ENCODE assay signal across 23 cellular contexts in the genomic region with DNA sequence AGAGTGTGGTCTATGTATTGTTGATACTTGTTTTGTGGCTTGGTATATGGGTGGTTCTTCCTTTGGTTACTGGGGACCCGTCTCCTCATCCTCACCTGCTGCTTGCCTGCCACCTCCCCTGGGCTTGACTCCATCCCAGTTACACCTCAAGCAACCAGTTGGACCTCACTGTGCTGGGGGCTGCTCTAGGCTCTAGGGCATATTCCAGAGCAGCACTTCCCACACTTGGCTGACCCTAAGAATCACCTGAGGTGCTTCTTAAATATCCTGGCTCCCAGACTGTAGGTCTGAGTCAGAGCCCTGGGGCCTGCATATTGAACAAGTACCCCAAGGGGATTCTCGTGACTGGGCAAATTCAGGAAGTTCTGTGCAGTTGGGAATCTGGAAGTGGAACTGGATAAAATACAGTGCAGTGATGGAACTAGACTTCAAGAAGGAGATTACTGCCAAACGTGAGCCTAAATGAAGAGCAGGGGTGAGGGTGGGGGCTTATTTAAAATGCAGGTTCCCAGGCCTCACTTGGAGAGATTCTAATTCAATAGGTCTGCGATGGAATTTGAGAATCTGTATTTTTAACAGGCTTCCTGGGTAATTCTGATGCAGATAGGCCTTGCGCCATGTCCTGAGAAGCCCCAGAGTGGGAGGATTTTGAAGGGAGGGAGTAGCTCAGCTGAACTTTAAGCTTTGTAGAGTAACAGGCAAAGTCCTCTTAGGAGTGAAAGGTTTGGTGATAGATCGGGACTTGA. TPM values are rescaled to one million over a fixed set of nuclear protein-coding genes. Genes with fewer than 3 reads are reported as not detected.
"Had no signal": no experiment of that assay in that cellular context is flagged by ENCODE, and none has a peak within 500 bp of the region (broad histone marks: within the 10 kb centered on the region; RNA-seq: fewer than 3 reads in every experiment).

No MANE protein-coding gene starts in this region.

- H3K9me3 Mint-ChIP-seq: activated CD4-positive, alpha-beta memory T cell treated with anti-CD3 and anti-CD28 coated beads, Interleukin-2, amount 10 ng/mL, durations not matched to agents 7 days and 5 days; activated T-cell treated with anti-CD3 and anti-CD28 coated beads, Interleukin-2, amount 50 U/mL, for 24 hours; activated T-helper 2 cell treated with anti-CD3 and anti-CD28 coated beads, Interferon-gamma antibody, Interleukin-2, Interleukin-4, amounts not matched to agents 10 μg/mL and 5 μg/mL and 100 μg/mL, durations not matched to agents 14 hours and 24 hours and 36 hours; brain; nephron had no signal

- H3K27ac ChIP-seq: dorsolateral prefrontal cortex, tibial artery had no signal

- H3K4me1 Mint-ChIP-seq: activated CD4-positive, alpha-beta memory T cell treated with anti-CD3 and anti-CD28 coated beads, Interleukin-2, amount 10 ng/mL, durations not matched to agents 7 days and 5 days; brain; nephron had no signal

- H3K36me3 ChIP-seq: tibial artery had no signal

- H3K27me3 ChIP-seq: dorsolateral prefrontal cortex had no signal

- H3K4me3 ChIP-seq: dorsolateral prefrontal cortex, tibial artery had no signal

- ATAC-seq: stimulated activated naive CD8-positive, alpha-beta T cell treated with anti-CD3 and anti-CD28 coated beads, Interleukin-15, Interleukin-2, amounts not matched to agents 100 U/mL and 50 U/mL, for 24 hours had no signal

- H3K9me3 ChIP-seq: tibial artery had no signal

- FAIRE-seq: colon, urothelium cell line had no signal

- H3K4me3 Mint-ChIP-seq: activated CD4-positive, alpha-beta memory T cell treated with anti-CD3 and anti-CD28 coated beads, Interleukin-2, amount 10 ng/mL, durations not matched to agents 7 days and 5 days; activated T-cell treated with anti-CD3 and anti-CD28 coated beads, Interleukin-2, amount 50 U/mL, for 24 hours; brain; nephron had no signal

- H3K4me1 ChIP-seq: tibial artery had no signal

- H3K27ac Mint-ChIP-seq: activated CD4-positive, alpha-beta memory T cell treated with anti-CD3 and anti-CD28 coated beads, Interleukin-2, amount 10 ng/mL, durations not matched to agents 7 days and 5 days; activated T-cell treated with anti-CD3 and anti-CD28 coated beads, Interleukin-2, amount 50 U/mL, for 24 hours; activated T-helper 2 cell treated with anti-CD3 and anti-CD28 coated beads, Interferon-gamma antibody, Interleukin-2, Interleukin-4, amounts not matched to agents 10 μg/mL and 5 μg/mL and 100 μg/mL, durations not matched to agents 14 hours and 24 hours and 36 hours; brain; nephron had no signal

- H3K36me3 Mint-ChIP-seq: brain had no signal

- DNase-seq: activated CD4-positive, alpha-beta memory T cell treated with anti-CD3 and anti-CD28 coated beads, Interleukin-2, amount 10 ng/mL, durations not matched to agents 7 days and 5 days; activated CD4-positive, alpha-beta T cell treated with anti-CD3 and anti-CD28 coated beads for 48 hours; activated CD4-positive, CD25-positive, alpha-beta regulatory T cell; activated naive CD4-positive, alpha-beta T cell treated with Interleukin-2 at 50 U/mL for 16 hours; activated T-cell treated with anti-CD3 and anti-CD28 coated beads, Interleukin-2, amount 50 U/mL, for 24 hours; caudate nucleus; dorsolateral prefrontal cortex; midbrain; nucleus accumbens; posterior cingulate gyrus; retina; stimulated activated CD4-positive, alpha-beta T cell treated with anti-CD3 and anti-CD28 coated beads, Interleukin-2, amount 100 ng/mL, for 24 hours; stimulated activated naive CD8-positive, alpha-beta T cell treated with anti-CD3 and anti-CD28 coated beads, Interleukin-15, Interleukin-2, amounts not matched to agents 100 U/mL and 50 U/mL, for 24 hours; substantia nigra; tibial artery had no signal

RNA-seq across cellular contexts. Expression of gene SPATS1, which starts 7.6 kb away (rescaled TPM):
- total RNA-seq: activated CD4-positive, alpha-beta memory T cell treated with anti-CD3 and anti-CD28 coated beads, Interleukin-2, amount 10 ng/mL, durations not matched to agents 7 days and 5 days; activated T-helper 2 cell treated with anti-CD3 and anti-CD28 coated beads, Interferon-gamma antibody, Interleukin-2, Interleukin-4, amounts not matched to agents 10 μg/mL and 5 μg/mL and 100 μg/mL, durations not matched to agents 14 hours and 24 hours and 36 hours; fibroblast of villous mesenchyme; glomerular endothelial cell; lung microvascular endothelial cell had no signal
